ENCODE assay signal across 9 cellular contexts in the genomic region with DNA sequence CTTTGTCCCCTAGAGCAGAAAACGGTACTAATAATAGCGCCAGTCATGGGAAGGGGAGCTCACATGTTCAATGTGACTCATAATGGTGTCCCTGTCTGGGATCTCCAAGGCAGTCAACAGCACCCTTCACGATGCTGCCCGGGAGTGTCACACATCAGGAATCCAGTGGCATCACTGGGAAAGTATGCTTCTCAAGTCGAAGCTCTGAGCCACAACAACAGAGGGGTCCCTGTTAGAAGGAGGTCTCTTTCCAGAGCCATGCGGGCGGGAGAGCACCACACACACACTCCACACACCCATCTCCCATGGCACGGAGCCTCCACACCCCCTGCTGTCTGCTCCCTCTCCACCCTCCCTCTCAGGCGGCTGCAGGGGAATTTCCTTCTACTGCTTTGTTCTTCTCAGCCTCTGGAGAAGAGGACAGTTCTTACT.
A peak's percentile ranks its signal among the peaks of the same experiment; 100 is the strongest.
DNase-seq lines count a peak whose midpoint lies in the region; ATAC-seq and TF ChIP-seq lines count a peak whose summit lies in the region.
"Had no signal": no experiment of that assay in that cellular context is flagged by ENCODE, and none has a peak within 500 bp of the region (broad histone marks: within the 10 kb centered on the region; RNA-seq: fewer than 3 reads in every experiment).

No MANE protein-coding gene starts in this region.

- H3K4me3 Mint-ChIP-seq in activated naive CD8-positive, alpha-beta T cell treated with anti-CD3 and anti-CD28 coated beads for 36 hours: peak overlapping the region; percentile 72

- H3K27me3 Mint-ChIP-seq in activated naive CD8-positive, alpha-beta T cell treated with anti-CD3 and anti-CD28 coated beads for 36 hours: no peaks in the 10 kb centered on the region

- H3K4me1 ChIP-seq in right cardiac atrium (ENCODE audit: control insufficient read depth, insufficient read depth, low read length): peaks cover 36% of the 10 kb centered on the region

- intact Hi-C loops in right cardiac atrium (cut with DNase I): loop anchor here in 2 of 4 donors (5.0 to 10.0 kb wide), 2 partner anchors 47 to 175 kb away; no protein-coding TSS in a partner anchor

- WGBS in right cardiac atrium: 39% methylated on average over 9 of the region's 9 CpGs

- ATAC-seq in right cardiac atrium (peak; percentile 32 to 48), HG03108 (IDR thresholded peaks at IDR 0.05; ENCODE audit: unreplicated experiment) (no peak), HG02763 (IDR thresholded peaks at IDR 0.05; ENCODE audit: unreplicated experiment) (no peak)
- no peak for ATAC-seq in stimulated activated naive CD8-positive, alpha-beta T cell treated with anti-CD3 and anti-CD28 coated beads, Interleukin-15, Interleukin-2, amounts not matched to agents 100 U/mL and 50 U/mL, for 24 hours

- DNase-seq in activated effector memory CD4-positive, alpha-beta T cell treated with anti-CD3 and anti-CD28 coated beads, Interleukin-2, amount 50 U/mL, for 16 hours: peak; percentile 80
- DNase-seq in activated effector memory CD4-positive, alpha-beta T cell treated with Interleukin-2 at 50 U/mL for 16 hours: no peak
- DNase-seq in activated naive CD8-positive, alpha-beta T cell treated with anti-CD3 and anti-CD28 coated beads for 36 hours: peak; percentile 55
- peak; percentile 50 to 65 (median 63) for DNase-seq in right cardiac atrium
- peak; percentile 56 for DNase-seq in stimulated activated naive CD8-positive, alpha-beta T cell treated with anti-CD3 and anti-CD28 coated beads, Interleukin-15, Interleukin-2, amounts not matched to agents 100 U/mL and 50 U/mL, for 24 hours
- no peak for DNase-seq in HEK293T (ENCODE audit: extremely low spot score)

- POLR2A ChIA-PET in HEK293T (lab: Yijun Ruan, JAX): no interaction called here

- no peak overlapping the region for H3K4me3 ChIP-seq in right cardiac atrium (ENCODE audit: low read length)

- no peaks in the 10 kb centered on the region for H3K27me3 ChIP-seq in right cardiac atrium (ENCODE audit: control insufficient read depth, insufficient read depth)

- peak overlapping the region; percentile 98 for H3K27ac Mint-ChIP-seq in activated naive CD8-positive, alpha-beta T cell treated with anti-CD3 and anti-CD28 coated beads for 36 hours

- peak overlapping the region; percentile 79 for H3K27ac ChIP-seq in right cardiac atrium (ENCODE audit: low read length)

- no peaks in the 10 kb centered on the region for H3K9me3 Mint-ChIP-seq in activated naive CD8-positive, alpha-beta T cell treated with anti-CD3 and anti-CD28 coated beads for 36 hours

- CTCF ChIA-PET in HEK293T (lab: Yijun Ruan, JAX): no interaction called here

- peaks cover 96% of the 10 kb centered on the region for H3K4me1 Mint-ChIP-seq in activated naive CD8-positive, alpha-beta T cell treated with anti-CD3 and anti-CD28 coated beads for 36 hours

- H3K9me3 ChIP-seq in right cardiac atrium (ENCODE audit: control insufficient read depth, low read length): no peaks in the 10 kb centered on the region
- H3K9me3 ChIP-seq: Caco-2 had no signal

- H3K36me3 Mint-ChIP-seq in activated naive CD8-positive, alpha-beta T cell treated with anti-CD3 and anti-CD28 coated beads for 36 hours: peaks cover 90% of the 10 kb centered on the region

TF ChIP-seq in HEK293T, 16 proteins besides CTCF, POLR2A, EP300 and RAD21:
- TF ChIP-seq ARNT (IDR thresholded peaks at IDR 0.05): no peak
- no peak for TF ChIP-seq BHLHE40 (IDR thresholded peaks at IDR 0.05; ENCODE audit: borderline replicate concordance)
- TF ChIP-seq FOXK2 (IDR thresholded peaks at IDR 0.05): no peak
- no peak for TF ChIP-seq CTBP1 (IDR thresholded peaks at IDR 0.05; ENCODE audit: borderline replicate concordance)
- TF ChIP-seq HDGF (IDR thresholded peaks at IDR 0.05; ENCODE audit: borderline replicate concordance): no peak
- no peak for TF ChIP-seq FOXA1 (IDR thresholded peaks at IDR 0.05)
- TF ChIP-seq, protein P1, sequence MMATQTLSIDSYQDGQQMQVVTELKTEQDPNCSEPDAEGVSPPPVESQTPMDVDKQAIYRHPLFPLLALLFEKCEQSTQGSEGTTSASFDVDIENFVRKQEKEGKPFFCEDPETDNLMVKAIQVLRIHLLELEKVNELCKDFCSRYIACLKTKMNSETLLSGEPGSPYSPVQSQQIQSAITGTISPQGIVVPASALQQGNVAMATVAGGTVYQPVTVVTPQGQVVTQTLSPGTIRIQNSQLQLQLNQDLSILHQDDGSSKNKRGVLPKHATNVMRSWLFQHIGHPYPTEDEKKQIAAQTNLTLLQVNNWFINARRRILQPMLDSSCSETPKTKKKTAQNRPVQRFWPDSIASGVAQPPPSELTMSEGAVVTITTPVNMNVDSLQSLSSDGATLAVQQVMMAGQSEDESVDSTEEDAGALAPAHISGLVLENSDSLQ (IDR thresholded peaks at IDR 0.05): no peak
- TF ChIP-seq ZNF384 (IDR thresholded peaks at IDR 0.05): no peak
- TF ChIP-seq FOXM1 (IDR thresholded peaks at IDR 0.05; ENCODE audit: borderline replicate concordance): no peak
TF ChIP-seq in HEK293T: peak in this region for 0.

Comparison
In these comparisons a context has a peak if more than half of its experiments do, and no peak if none do; other contexts are left out.
1. DNase-seq: peak in activated effector memory CD4-positive, alpha-beta T cell treated with anti-CD3 and anti-CD28 coated beads, Interleukin-2, amount 50 U/mL, for 16 hours (single experiment), activated naive CD8-positive, alpha-beta T cell treated with anti-CD3 and anti-CD28 coated beads for 36 hours (single experiment), right cardiac atrium (3 of 3) and stimulated activated naive CD8-positive, alpha-beta T cell treated with anti-CD3 and anti-CD28 coated beads, Interleukin-15, Interleukin-2, amounts not matched to agents 100 U/mL and 50 U/mL, for 24 hours (single experiment); none in activated effector memory CD4-positive, alpha-beta T cell treated with Interleukin-2 at 50 U/mL for 16 hours (single experiment) and HEK293T (single experiment).
2. ATAC-seq: peak in right cardiac atrium (2 of 2); none in stimulated activated naive CD8-positive, alpha-beta T cell treated with anti-CD3 and anti-CD28 coated beads, Interleukin-15, Interleukin-2, amounts not matched to agents 100 U/mL and 50 U/mL, for 24 hours (single experiment), HG03108 (single experiment) and HG02763 (single experiment).